1 cellular context compared by ENCODE assay signal in the genomic region with DNA sequence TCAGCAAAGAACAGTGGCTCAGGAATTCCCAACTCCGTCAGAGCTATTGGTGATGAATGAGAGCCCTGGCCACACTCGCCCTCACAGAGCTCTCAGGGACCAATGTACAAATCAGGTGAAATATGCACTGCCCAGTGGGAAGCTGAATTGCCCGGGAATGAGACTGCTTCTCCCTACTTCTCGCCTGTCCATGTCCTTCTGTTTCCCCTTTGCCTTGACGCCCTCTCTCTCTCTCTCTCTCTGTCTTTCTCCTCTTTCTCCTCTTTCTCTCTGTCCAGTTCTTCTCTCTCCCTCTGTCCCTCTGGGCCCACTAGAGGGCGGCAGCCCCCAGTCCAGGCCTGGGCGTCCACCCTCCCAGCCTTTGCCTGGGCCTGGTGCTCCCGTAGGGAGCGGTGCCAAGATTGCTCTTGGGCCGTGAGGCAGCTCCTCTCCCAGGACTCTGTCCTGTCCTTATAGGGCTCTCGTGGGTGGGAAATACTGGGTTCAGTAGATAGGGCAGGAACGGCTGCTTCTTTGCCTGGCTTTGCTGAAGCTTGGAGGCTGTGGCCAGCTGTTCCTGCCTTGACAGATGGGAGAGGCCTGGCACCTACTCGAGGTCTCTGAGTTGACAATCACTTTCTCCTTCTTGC.
A peak's percentile ranks its signal among the peaks of the same experiment; 100 is the strongest.
TF ChIP-seq lines count a peak whose summit lies in the region.

No MANE protein-coding gene starts in this region.

TF ChIP-seq in SK-N-SH, 30 proteins besides CTCF, POLR2A, EP300 and RAD21 (continued from another document):
- no peak for TF ChIP-seq IRF3 (IDR thresholded peaks at IDR 0.05; ENCODE audit: low read depth, low read length)
- TF ChIP-seq, protein P1, sequence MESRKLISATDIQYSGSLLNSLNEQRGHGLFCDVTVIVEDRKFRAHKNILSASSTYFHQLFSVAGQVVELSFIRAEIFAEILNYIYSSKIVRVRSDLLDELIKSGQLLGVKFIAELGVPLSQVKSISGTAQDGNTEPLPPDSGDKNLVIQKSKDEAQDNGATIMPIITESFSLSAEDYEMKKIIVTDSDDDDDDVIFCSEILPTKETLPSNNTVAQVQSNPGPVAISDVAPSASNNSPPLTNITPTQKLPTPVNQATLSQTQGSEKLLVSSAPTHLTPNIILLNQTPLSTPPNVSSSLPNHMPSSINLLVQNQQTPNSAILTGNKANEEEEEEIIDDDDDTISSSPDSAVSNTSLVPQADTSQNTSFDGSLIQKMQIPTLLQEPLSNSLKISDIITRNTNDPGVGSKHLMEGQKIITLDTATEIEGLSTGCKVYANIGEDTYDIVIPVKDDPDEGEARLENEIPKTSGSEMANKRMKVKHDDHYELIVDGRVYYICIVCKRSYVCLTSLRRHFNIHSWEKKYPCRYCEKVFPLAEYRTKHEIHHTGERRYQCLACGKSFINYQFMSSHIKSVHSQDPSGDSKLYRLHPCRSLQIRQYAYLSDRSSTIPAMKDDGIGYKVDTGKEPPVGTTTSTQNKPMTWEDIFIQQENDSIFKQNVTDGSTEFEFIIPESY (IDR thresholded peaks at IDR 0.05; ENCODE audit: borderline replicate concordance, low read depth) = no peak
- TF ChIP-seq MEF2A (IDR thresholded peaks at IDR 0.05; ENCODE audit: borderline replicate concordance, low read depth) = no peak
- peak; percentile 86 for TF ChIP-seq SMC3 (IDR thresholded peaks at IDR 0.05; ENCODE audit: low read depth, low read length)
- no peak for TF ChIP-seq GATA2 (CRISPR knock-in tag; IDR thresholded peaks at IDR 0.05)
- no peak for TF ChIP-seq ELF1 (IDR thresholded peaks at IDR 0.05)
- no peak for TF ChIP-seq GABPA (IDR thresholded peaks at IDR 0.05; ENCODE audit: low read depth)
- TF ChIP-seq FOXJ3 (CRISPR knock-in tag; IDR thresholded peaks at IDR 0.05) = no peak
- TF ChIP-seq, protein P2, sequence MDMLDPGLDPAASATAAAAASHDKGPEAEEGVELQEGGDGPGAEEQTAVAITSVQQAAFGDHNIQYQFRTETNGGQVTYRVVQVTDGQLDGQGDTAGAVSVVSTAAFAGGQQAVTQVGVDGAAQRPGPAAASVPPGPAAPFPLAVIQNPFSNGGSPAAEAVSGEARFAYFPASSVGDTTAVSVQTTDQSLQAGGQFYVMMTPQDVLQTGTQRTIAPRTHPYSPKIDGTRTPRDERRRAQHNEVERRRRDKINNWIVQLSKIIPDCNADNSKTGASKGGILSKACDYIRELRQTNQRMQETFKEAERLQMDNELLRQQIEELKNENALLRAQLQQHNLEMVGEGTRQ (IDR thresholded peaks at IDR 0.05; ENCODE audit: borderline replicate concordance, low read depth, low read length) = no peak
- no peak for TF ChIP-seq RXRA (IDR thresholded peaks at IDR 0.05; ENCODE audit: borderline replicate concordance, low read depth)
- TF ChIP-seq JUND (IDR thresholded peaks at IDR 0.05) = no peak
- TF ChIP-seq, protein P3, sequence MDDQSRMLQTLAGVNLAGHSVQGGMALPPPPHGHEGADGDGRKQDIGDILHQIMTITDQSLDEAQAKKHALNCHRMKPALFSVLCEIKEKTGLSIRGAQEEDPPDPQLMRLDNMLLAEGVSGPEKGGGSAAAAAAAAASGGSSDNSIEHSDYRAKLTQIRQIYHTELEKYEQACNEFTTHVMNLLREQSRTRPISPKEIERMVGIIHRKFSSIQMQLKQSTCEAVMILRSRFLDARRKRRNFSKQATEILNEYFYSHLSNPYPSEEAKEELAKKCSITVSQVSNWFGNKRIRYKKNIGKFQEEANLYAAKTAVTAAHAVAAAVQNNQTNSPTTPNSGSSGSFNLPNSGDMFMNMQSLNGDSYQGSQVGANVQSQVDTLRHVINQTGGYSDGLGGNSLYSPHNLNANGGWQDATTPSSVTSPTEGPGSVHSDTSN (IDR thresholded peaks at IDR 0.05) = no peak
- no peak for TF ChIP-seq FOXM1 (IDR thresholded peaks at IDR 0.05; ENCODE audit: low read depth)
- TF ChIP-seq CHD2 (IDR thresholded peaks at IDR 0.05; ENCODE audit: low read length, partially characterized antibody) = peak; percentile 71
